Comparison of ENCODE assay signal across 16 cellular contexts in genomic region chr2:201448067-201448466, GRCh38. TPM values are rescaled to one million over a fixed set of nuclear protein-coding genes. Genes with fewer than 3 reads are reported as not detected.
DNase-seq lines count a peak whose midpoint lies in the region; ATAC-seq, FAIRE-seq and TF ChIP-seq lines count a peak whose summit lies in the region.
"Had no signal": no experiment of that assay in that cellular context is flagged by ENCODE, and none has a peak within 500 bp of the region (broad histone marks: within the 10 kb centered on the region; RNA-seq: fewer than 3 reads in every experiment).

No MANE protein-coding gene starts in this region.

- H4K20me1 ChIP-seq in keratinocyte (ENCODE audit: control insufficient read depth, extremely low read depth, insufficient read depth, low read length): no peaks in the 10 kb centered on the region

- H3K9ac ChIP-seq in keratinocyte (ENCODE audit: control insufficient read depth, extremely low read depth, insufficient read depth, low read length): no peak overlapping the region

- peaks cover 30% of the 10 kb centered on the region for H3K36me3 Mint-ChIP-seq in activated CD8-positive, alpha-beta T cell treated with anti-CD3 and anti-CD28 coated beads, Interleukin-2, amount 10 ng/mL, durations not matched to agents 7 days and 5 days (ENCODE audit: low read depth)
- peaks cover 7% of the 10 kb centered on the region for H3K36me3 Mint-ChIP-seq in type B pancreatic cell

- no peaks in the 10 kb centered on the region for H3K9me3 Mint-ChIP-seq in activated CD8-positive, alpha-beta T cell treated with anti-CD3 and anti-CD28 coated beads, Interleukin-2, amount 10 ng/mL, durations not matched to agents 7 days and 5 days (ENCODE audit: insufficient read depth)
- no peaks in the 10 kb centered on the region for H3K9me3 Mint-ChIP-seq in type B pancreatic cell
- H3K9me3 Mint-ChIP-seq: IgD-negative memory B cell had no signal

- H3K4me2 ChIP-seq in keratinocyte (ENCODE audit: control insufficient read depth, extremely low read depth, insufficient read depth, low read depth, low read length): peak overlapping the region; percentile 39

- H3K27ac ChIP-seq in keratinocyte (ENCODE audit: control insufficient read depth, insufficient read depth, low read length) (peak overlapping the region; percentile 69), gastroesophageal sphincter (no peak overlapping the region)
- H3K27ac ChIP-seq: dorsolateral prefrontal cortex, testis, VCaP had no signal

- H3K27ac Mint-ChIP-seq in activated CD8-positive, alpha-beta T cell treated with anti-CD3 and anti-CD28 coated beads, Interleukin-2, amount 10 ng/mL, durations not matched to agents 7 days and 5 days: peak overlapping the region; percentile 84
- H3K27ac Mint-ChIP-seq in type B pancreatic cell: peak overlapping the region; percentile 94

- peaks cover 29% of the 10 kb centered on the region for H3K79me2 ChIP-seq in keratinocyte (ENCODE audit: control insufficient read depth, insufficient read depth, low read length)

- H3K27me3 ChIP-seq in keratinocyte (ENCODE audit: control insufficient read depth, extremely low read depth, insufficient read depth, low read length) (no peaks in the 10 kb centered on the region), gastroesophageal sphincter (no peaks in the 10 kb centered on the region), H7 (ENCODE audit: control insufficient read depth, insufficient read depth, low read length) (no peaks in the 10 kb centered on the region)
- H3K27me3 ChIP-seq: BE2C, dorsolateral prefrontal cortex, testis had no signal

- H3K4me1 Mint-ChIP-seq in activated CD8-positive, alpha-beta T cell treated with anti-CD3 and anti-CD28 coated beads, Interleukin-2, amount 10 ng/mL, durations not matched to agents 7 days and 5 days (ENCODE audit: low read depth): peaks cover 67% of the 10 kb centered on the region
- peaks cover 36% of the 10 kb centered on the region for H3K4me1 Mint-ChIP-seq in type B pancreatic cell (ENCODE audit: unreplicated experiment)

- H3K27me3 Mint-ChIP-seq in activated CD8-positive, alpha-beta T cell treated with anti-CD3 and anti-CD28 coated beads, Interleukin-2, amount 10 ng/mL, durations not matched to agents 7 days and 5 days (ENCODE audit: low read depth): no peaks in the 10 kb centered on the region
- H3K27me3 Mint-ChIP-seq in type B pancreatic cell: no peaks in the 10 kb centered on the region
- H3K27me3 Mint-ChIP-seq: IgD-negative memory B cell, progenitor cell of endocrine pancreas had no signal

- H3K9me3 ChIP-seq in keratinocyte (ENCODE audit: control insufficient read depth, low read depth, low read length) (no peaks in the 10 kb centered on the region), gastroesophageal sphincter (no peaks in the 10 kb centered on the region)
- H3K9me3 ChIP-seq: BE2C, testis had no signal

- POLR2A ChIA-PET in activated CD8-positive, alpha-beta T cell treated with anti-CD3 and anti-CD28 coated beads, Interleukin-2, amount 10 ng/mL, durations not matched to agents 7 days and 5 days (lab: Charles Lee): interaction anchor here (0.6 to 1.1 kb wide), 3 partner anchors 49 to 215 kb away, joined by 3 to 4 read pairs (median 4); partner anchors contain the start of gene CASP8

- FAIRE-seq in keratinocyte (lab: Jason Lieb, UNC): no peak

- peak; percentile 1 for DNase-seq in stimulated activated naive CD4-positive, alpha-beta T cell treated with Interleukin-2 at 50 U/mL for 16 hours (lab: John Stamatoyannopoulos, UW)
- DNase-seq in stimulated activated naive CD4-positive, alpha-beta T cell (lab: John Stamatoyannopoulos, UW): no peak
- no peak for DNase-seq in activated CD8-positive, alpha-beta T cell treated with anti-CD3 and anti-CD28 coated beads, Interleukin-2, amount 10 ng/mL, durations not matched to agents 7 days and 5 days
- no peak for DNase-seq in keratinocyte (ENCODE audit: low read depth, low spot score)
- DNase-seq in type B pancreatic cell (ENCODE audit: extremely low spot score, unreplicated experiment): no peak
- DNase-seq in hepatic stellate cell (ENCODE audit: low spot score): no peak
- DNase-seq in H7: no peak
- DNase-seq: BE2C, DMS153, dorsolateral prefrontal cortex, NCI-H2107, testis had no signal

- no peak for TF ChIP-seq POLR2A in gastroesophageal sphincter (IDR thresholded peaks at IDR 0.05)

- peak overlapping the region; percentile 70 for H3K4me3 Mint-ChIP-seq in activated CD8-positive, alpha-beta T cell treated with anti-CD3 and anti-CD28 coated beads, Interleukin-2, amount 10 ng/mL, durations not matched to agents 7 days and 5 days
- H3K4me3 Mint-ChIP-seq in type B pancreatic cell: peak overlapping the region; percentile 85

- no peak overlapping the region for H2AFZ ChIP-seq in keratinocyte (ENCODE audit: control insufficient read depth, low read length)

- no peaks in the 10 kb centered on the region for H3K9me1 ChIP-seq in keratinocyte (ENCODE audit: control insufficient read depth, extremely low read depth, insufficient read depth, low read length)

- no peaks in the 10 kb centered on the region for H3K36me3 ChIP-seq in keratinocyte (ENCODE audit: control insufficient read depth in 2 of 2, extremely low read depth in 1 of 2, insufficient read depth in 2 of 2, low read length in 2 of 2)
- H3K36me3 ChIP-seq in gastroesophageal sphincter: no peaks in the 10 kb centered on the region
- H3K36me3 ChIP-seq in H7 (replicated peaks; ENCODE audit: control insufficient read depth, insufficient read depth, low read length): no peaks in the 10 kb centered on the region

- ATAC-seq in activated CD8-positive, alpha-beta T cell treated with anti-CD3 and anti-CD28 coated beads, Interleukin-2, amount 10 ng/mL, durations not matched to agents 7 days and 5 days: no peak
- no peak for ATAC-seq in gastroesophageal sphincter

- dilution Hi-C loops in keratinocyte (cut with MboI; ENCODE audit: extremely low pct_ligation_motif_present, low sequenced_read_pairs): no loop called here

- H3K4me1 ChIP-seq in keratinocyte (ENCODE audit: control insufficient read depth, extremely low read depth, insufficient read depth, low read length) (peaks cover 23% of the 10 kb centered on the region), gastroesophageal sphincter (peaks cover 11 to 88% (median 14%) of the 10 kb centered on the region in 3 donors)
- H3K4me1 ChIP-seq: testis had no signal

- H3K4me3 ChIP-seq in keratinocyte (ENCODE audit: control insufficient read depth in 2 of 3, extremely low read depth in 1 of 3, insufficient read depth in 2 of 3, low read depth in 1 of 3, low read length in 3 of 3) (peak overlapping the region in 1 of 3 experiments; percentile 0), gastroesophageal sphincter (no peak overlapping the region), H7 (ENCODE audit: insufficient read depth, low read depth, low read length) (no peak overlapping the region)
- H3K4me3 ChIP-seq: dorsolateral prefrontal cortex, testis had no signal

- WGBS in gastroesophageal sphincter (ENCODE audit: low coverage in 1 of 2), 2 donors: 82 to 96% methylated on average over 1 of the region's 1 CpG

- CTCF ChIA-PET in activated CD8-positive, alpha-beta T cell treated with anti-CD3 and anti-CD28 coated beads, Interleukin-2, amount 10 ng/mL, durations not matched to agents 7 days and 5 days (lab: Charles Lee): interaction anchor here (0.9 to 2.1 kb wide), 5 partner anchors 14 to 265 kb away, joined by 3 to 7 read pairs (median 4); partner anchors contain the start of gene CASP10

- TF ChIP-seq CTCF in keratinocyte (optimal IDR thresholded peaks at IDR 0.05 in 1 of 3, IDR thresholded peaks at IDR 0.05 in 1 of 3, conservative IDR thresholded peaks at IDR 0.05 in 1 of 3; ENCODE audit: extremely low read depth in 1 of 3, insufficient read depth in 2 of 3, low read length in 3 of 3) (no peak), type B pancreatic cell (conservative IDR thresholded peaks at IDR 0.05) (no peak), gastroesophageal sphincter (IDR thresholded peaks at IDR 0.05) (no peak)

- TF ChIP-seq EP300 in gastroesophageal sphincter (IDR thresholded peaks at IDR 0.05): no peak

RNA-seq across cellular contexts. Expression of gene TRAK2, which starts 3.2 kb away (rescaled TPM):
- 10 to 100 TPM; 51.3 to 53.0 TPM for total RNA-seq in activated CD8-positive, alpha-beta T cell treated with anti-CD3 and anti-CD28 coated beads, Interleukin-2, amount 10 ng/mL, durations not matched to agents 7 days and 5 days
- polyA plus RNA-seq in keratinocyte: 10.8 to 12.9 TPM (median 12.4 TPM) in 3 replicates
- 7.4 TPM for polyA plus RNA-seq in keratinocyte (2011; ENCODE audit: low read depth)
- polyA plus RNA-seq in keratinocyte (2011; cell fraction: cytosol; rRNA removed): 8.7 and 14.4 TPM in 2 replicates
- polyA plus RNA-seq in keratinocyte (2011; cell fraction: nucleus; rRNA removed): 11.3 and 13.6 TPM in 2 replicates
- 5.3 and 9.9 TPM in 2 replicates for polyA plus RNA-seq in keratinocyte (2012; ENCODE audit: low replicate concordance)
- 8.3 to 32.0 TPM (median 28.9 TPM) in 3 replicates for polyA minus RNA-seq in keratinocyte
- polyA minus RNA-seq in keratinocyte (2011; cell fraction: cytosol; rRNA and poly(A)+ RNA removed): 13.6 TPM
- polyA minus RNA-seq in keratinocyte (2011; cell fraction: nucleus; rRNA and poly(A)+ RNA removed): 15.8 and 28.0 TPM in 2 replicates
- total RNA-seq in type B pancreatic cell (ENCODE audit: low replicate concordance) (24.6 and 49.6 TPM in 2 replicates), gastroesophageal sphincter (100 to 1,000 TPM in 2 of 4 donors, 10 to 100 TPM in 2; 64.8 to 129 (median 105) TPM)
- total RNA-seq in H7 (2014; rRNA removed; shearing (Covaris generic)): 9.0 and 11.4 TPM in 2 replicates

RNA-seq across cellular contexts. Expression of gene STRADB, which starts 3.5 kb away (rescaled TPM):
- 10 to 100 TPM; 26.8 to 30.3 TPM for total RNA-seq in activated CD8-positive, alpha-beta T cell treated with anti-CD3 and anti-CD28 coated beads, Interleukin-2, amount 10 ng/mL, durations not matched to agents 7 days and 5 days
- polyA plus RNA-seq in keratinocyte: 6.3 to 14.6 TPM (median 11.1 TPM) in 3 replicates
- 2.4 TPM for polyA plus RNA-seq in keratinocyte (2011; ENCODE audit: low read depth)
- polyA plus RNA-seq in keratinocyte (2011; cell fraction: cytosol; rRNA removed): 6.9 and 15.2 TPM in 2 replicates
- 8.5 and 11.9 TPM in 2 replicates for polyA plus RNA-seq in keratinocyte (2011; cell fraction: nucleus; rRNA removed)
- polyA plus RNA-seq in keratinocyte (2012; ENCODE audit: low replicate concordance): 7.5 and 8.7 TPM in 2 replicates
- polyA minus RNA-seq in keratinocyte: 7.9 to 19.5 TPM (median 10.7 TPM) in 3 replicates
- polyA minus RNA-seq in keratinocyte (2011; cell fraction: cytosol; rRNA and poly(A)+ RNA removed): 13.6 TPM
- 3.4 and 10.2 TPM in 2 replicates for polyA minus RNA-seq in keratinocyte (2011; cell fraction: nucleus; rRNA and poly(A)+ RNA removed)
- 23.2 and 30.6 TPM in 2 replicates for total RNA-seq in type B pancreatic cell (ENCODE audit: low replicate concordance)
- 10 to 100 TPM in 3 of 4 donors, 1 to 10 TPM in 1; 9.3 to 34.9 (median 13.0) TPM for total RNA-seq in gastroesophageal sphincter
- total RNA-seq in H7 (2014; rRNA removed; shearing (Covaris generic)): 45.9 and 49.1 TPM in 2 replicates
